Comparison of ENCODE assay signal across 13 cellular contexts in genomic region chr3:143123353-143123974, GRCh38. TPM values are rescaled to one million over a fixed set of nuclear protein-coding genes. Genes with fewer than 3 reads are reported as not detected.
DNase-seq lines count a peak whose midpoint lies in the region; ATAC-seq and TF ChIP-seq lines count a peak whose summit lies in the region.
"Had no signal": no experiment of that assay in that cellular context is flagged by ENCODE, and none has a peak within 500 bp of the region (broad histone marks: within the 10 kb centered on the region; RNA-seq: fewer than 3 reads in every experiment).

No MANE protein-coding gene starts in this region.

- H3K9me3 ChIP-seq in IMR-90 (ENCODE audit: control insufficient read depth, insufficient read depth, low read length) (no peaks in the 10 kb centered on the region), ascending aorta (no peaks in the 10 kb centered on the region), SJCRH30 (replicated peaks) (no peaks in the 10 kb centered on the region)
- H3K9me3 ChIP-seq: prostate gland had no signal

- dilution Hi-C loops in IMR-90 (cut with HindIII; ENCODE audit: low sequenced_read_pairs, unreplicated experiment): no loop called here

- POLR2A ChIA-PET in IMR-90 (lab: Charles Lee; ENCODE audit: unreplicated experiment): no interaction called here

- no peak for DNase-seq in activated T-cell treated with anti-CD3 and anti-CD28 coated beads, Interleukin-2, amount 50 U/mL, for 4 hours
- DNase-seq in activated T-cell treated with anti-CD3 and anti-CD28 coated beads for 4 hours (no peak), IMR-90 (no peak), ascending aorta (ENCODE audit: low spot score in 2 of 2) (no peak), coronary artery (ENCODE audit: low spot score) (no peak), SJCRH30 (no peak)
- DNase-seq in stimulated activated naive B cell treated with anti-CD40 and anti-IgM and Interleukin-4, amounts not matched to agents 10 μg/mL and 1 μg/mL and 100 μg/mL, for 72 hours: no peak
- DNase-seq: activated CD4-positive, alpha-beta T cell treated with anti-CD3 and anti-CD28 coated beads, Interleukin-2, amount 10 ng/mL, durations not matched to agents 7 days and 5 days; aorta; kidney; NCI-H146 had no signal

- no peaks in the 10 kb centered on the region for H3K9me3 Mint-ChIP-seq in activated T-cell treated with anti-CD3 and anti-CD28 coated beads, Interleukin-2, amount 50 U/mL, for 4 hours
- H3K9me3 Mint-ChIP-seq in brain: peaks cover 0 to 3% (median 0%) of the 10 kb centered on the region in 5 experiments
- H3K9me3 Mint-ChIP-seq in stimulated activated naive B cell treated with anti-CD40 and anti-IgM and Interleukin-4, amounts not matched to agents 10 μg/mL and 1 μg/mL and 100 μg/mL, for 72 hours: no peaks in the 10 kb centered on the region
- H3K9me3 Mint-ChIP-seq: activated CD4-positive, alpha-beta T cell treated with anti-CD3 and anti-CD28 coated beads, Interleukin-2, amount 10 ng/mL, durations not matched to agents 7 days and 5 days had no signal

- H4K5ac ChIP-seq in IMR-90 (ENCODE audit: low read depth, low read length): no peak overlapping the region

- no peak for TF ChIP-seq CTCF in IMR-90 (conservative IDR thresholded peaks at IDR 0.05; ENCODE audit: low read depth, low read length)
- TF ChIP-seq CTCF in brain (conservative IDR thresholded peaks at IDR 0.05): no peak
- TF ChIP-seq CTCF in ascending aorta (IDR thresholded peaks at IDR 0.05): no peak
- no peak for TF ChIP-seq CTCF in coronary artery (IDR thresholded peaks at IDR 0.05)

- no peak overlapping the region for H3K4ac ChIP-seq in IMR-90 (ENCODE audit: low read depth, low read length)

- H2AK9ac ChIP-seq in IMR-90 (replicated peaks; ENCODE audit: low read depth, low read length, poor library complexity): no peak overlapping the region

- no peaks in the 10 kb centered on the region; the same call in 1 of the 2 replicates for H3K9me1 ChIP-seq in IMR-90 (ENCODE audit: insufficient read depth, low read length)

- no peak for TF ChIP-seq RAD21 in IMR-90 (IDR thresholded peaks at IDR 0.05; ENCODE audit: low read length)

- peak overlapping the region; percentile 57 for H3K4me3 Mint-ChIP-seq in activated T-cell treated with anti-CD3 and anti-CD28 coated beads, Interleukin-2, amount 50 U/mL, for 4 hours
- peak overlapping the region; percentile 59 to 76 (median 62) for H3K4me3 Mint-ChIP-seq in brain
- H3K4me3 Mint-ChIP-seq in stimulated activated naive B cell treated with anti-CD40 and anti-IgM and Interleukin-4, amounts not matched to agents 10 μg/mL and 1 μg/mL and 100 μg/mL, for 72 hours: peak overlapping the region; percentile 70 to 99
- H3K4me3 Mint-ChIP-seq: activated CD4-positive, alpha-beta T cell treated with anti-CD3 and anti-CD28 coated beads, Interleukin-2, amount 10 ng/mL, durations not matched to agents 7 days and 5 days had no signal

- H3K27me3 Mint-ChIP-seq in activated T-cell treated with anti-CD3 and anti-CD28 coated beads, Interleukin-2, amount 50 U/mL, for 4 hours (ENCODE audit: low read depth): no peaks in the 10 kb centered on the region
- H3K27me3 Mint-ChIP-seq in brain: peaks cover 39% of the 10 kb centered on the region
- H3K27me3 Mint-ChIP-seq in stimulated activated naive B cell treated with anti-CD40 and anti-IgM and Interleukin-4, amounts not matched to agents 10 μg/mL and 1 μg/mL and 100 μg/mL, for 72 hours: no peaks in the 10 kb centered on the region

- H3K18ac ChIP-seq in IMR-90 (ENCODE audit: low read depth, low read length): no peak overlapping the region

- BruUV-seq in IMR-90 (replicated peaks; lab: Mats Ljungman, UMichigan): no TSS peak

- no peak overlapping the region for H2BK5ac ChIP-seq in IMR-90 (ENCODE audit: low read depth, low read length, poor library complexity, severe bottlenecking)

- H3K4me3 ChIP-seq in IMR-90 (ENCODE audit: insufficient read depth, low read depth, low read length) (no peak overlapping the region), ascending aorta (no peak overlapping the region), coronary artery (no peak overlapping the region), SJCRH30 (no peak overlapping the region)
- H3K4me3 ChIP-seq: prostate gland had no signal

- ATAC-seq in activated T-cell treated with anti-CD3 and anti-CD28 coated beads, Interleukin-2, amount 50 U/mL, for 4 hours: no peak
- ATAC-seq in IMR-90 (ENCODE audit: low read depth): no peak
- ATAC-seq in stimulated activated naive B cell treated with anti-CD40 and anti-IgM and Interleukin-4, amounts not matched to agents 10 μg/mL and 1 μg/mL and 100 μg/mL, for 72 hours (replicated peaks): peak; percentile 38 to 39

- H3K23ac ChIP-seq in IMR-90 (ENCODE audit: low read depth, low read length): 0 out of 2 replicates have a peak overlapping the region, but pooled peaks have one; percentile 24

- no peak overlapping the region for H2BK20ac ChIP-seq in IMR-90 (ENCODE audit: low read depth, low read length)

- peak overlapping the region in 2 of 5 experiments; percentile 1 to 54 for H3K27ac Mint-ChIP-seq in brain
- peak overlapping the region; percentile 88 for H3K27ac Mint-ChIP-seq in stimulated activated naive B cell treated with anti-CD40 and anti-IgM and Interleukin-4, amounts not matched to agents 10 μg/mL and 1 μg/mL and 100 μg/mL, for 72 hours
- H3K27ac Mint-ChIP-seq: activated CD4-positive, alpha-beta T cell treated with anti-CD3 and anti-CD28 coated beads, Interleukin-2, amount 10 ng/mL, durations not matched to agents 7 days and 5 days had no signal

- no peaks in the 10 kb centered on the region for H4K20me1 ChIP-seq in IMR-90 (ENCODE audit: insufficient read depth, low read length)

- peaks cover 6% of the 10 kb centered on the region; the same call in 1 of the 2 replicates for H3K27me3 ChIP-seq in IMR-90 (ENCODE audit: control insufficient read depth, insufficient read depth, low read length)
- no peaks in the 10 kb centered on the region for H3K27me3 ChIP-seq in ascending aorta
- H3K27me3 ChIP-seq in SJCRH30: 0 out of 2 replicates have a peak, but pooled peaks cover 3% of the 10 kb centered on the region

- H3K27ac ChIP-seq in IMR-90 (ENCODE audit: insufficient read depth, low read length): no peak overlapping the region
- no peak overlapping the region for H3K27ac ChIP-seq in ascending aorta
- H3K27ac ChIP-seq in coronary artery: no peak overlapping the region
- no peak overlapping the region for H3K27ac ChIP-seq in SJCRH30
- H3K27ac ChIP-seq: prostate gland had no signal

- H2AFZ ChIP-seq in IMR-90 (replicated peaks; ENCODE audit: low read length, poor library complexity): no peak overlapping the region

- no peak overlapping the region for H4K8ac ChIP-seq in IMR-90 (ENCODE audit: low read depth in 2 of 2, low read length in 2 of 2)

- 68% methylated on average over 3 of the region's 7 CpGs; no CpG with 5 or more reads in 1 of the 2 experiments for WGBS in IMR-90 (ENCODE audit: extremely low coverage in 2 of 2, insufficient read length in 1 of 2), 2 experiments

- CTCF ChIA-PET in IMR-90 (lab: Yijun Ruan, JAX): interaction anchor here (1.1 kb wide), 1 partner anchor 551 kb away, joined by 3 read pairs; no protein-coding TSS in a partner anchor

- no peaks in the 10 kb centered on the region for H3K36me3 Mint-ChIP-seq in activated T-cell treated with anti-CD3 and anti-CD28 coated beads, Interleukin-2, amount 50 U/mL, for 4 hours (ENCODE audit: insufficient read depth)
- H3K36me3 Mint-ChIP-seq in brain: no peaks in the 10 kb centered on the region
- peaks cover 28 to 29% of the 10 kb centered on the region in 2 donors for H3K36me3 Mint-ChIP-seq in stimulated activated naive B cell treated with anti-CD40 and anti-IgM and Interleukin-4, amounts not matched to agents 10 μg/mL and 1 μg/mL and 100 μg/mL, for 72 hours

- no peak overlapping the region for H2AK5ac ChIP-seq in IMR-90 (ENCODE audit: low read depth, low read length)

- no peak overlapping the region for H3K56ac ChIP-seq in IMR-90 (ENCODE audit: extremely low read depth, insufficient read depth, low read length)

- no peak overlapping the region for H2BK15ac ChIP-seq in IMR-90 (ENCODE audit: low read depth, low read length)

- H3K36me3 ChIP-seq in IMR-90 (ENCODE audit: control insufficient read depth, insufficient read depth, low read length) (no peaks in the 10 kb centered on the region), ascending aorta (no peaks in the 10 kb centered on the region), SJCRH30 (no peaks in the 10 kb centered on the region)
- H3K36me3 ChIP-seq: prostate gland had no signal

- H3K14ac ChIP-seq in IMR-90 (replicated peaks; ENCODE audit: low read depth, low read length): no peak overlapping the region

- H3K4me1 ChIP-seq in IMR-90 (ENCODE audit: control insufficient read depth, insufficient read depth, low read length): peaks cover 6% of the 10 kb centered on the region
- peaks cover 5 to 6% of the 10 kb centered on the region in 2 donors for H3K4me1 ChIP-seq in ascending aorta
- no peaks in the 10 kb centered on the region; the same call in 1 of the 2 replicates for H3K4me1 ChIP-seq in SJCRH30
- H3K4me1 ChIP-seq: prostate gland had no signal

- TF ChIP-seq POLR2A in IMR-90 (IDR thresholded peaks at IDR 0.05; ENCODE audit: low read depth, low read length): no peak

- in situ Hi-C loops in IMR-90 (cut with MboI; ENCODE audit: low sequenced_read_pairs): loop anchor here (10.0 kb wide), 1 partner anchor 181 kb away; no protein-coding TSS in a partner anchor

- intact Hi-C loops in IMR-90 (cut with micrococcal nuclease) (no loop called here), ascending aorta (cut with DNase I) (no loop called here)

- no peak overlapping the region for H3K9ac ChIP-seq in IMR-90 (ENCODE audit: low read depth, low read length)

- H2BK120ac ChIP-seq in IMR-90 (ENCODE audit: low read depth, low read length): no peak overlapping the region

- H3K4me1 Mint-ChIP-seq in activated T-cell treated with anti-CD3 and anti-CD28 coated beads, Interleukin-2, amount 50 U/mL, for 4 hours (ENCODE audit: low read depth): peaks cover 46% of the 10 kb centered on the region
- peaks cover 51% of the 10 kb centered on the region for H3K4me1 Mint-ChIP-seq in brain
- H3K4me1 Mint-ChIP-seq in stimulated activated naive B cell treated with anti-CD40 and anti-IgM and Interleukin-4, amounts not matched to agents 10 μg/mL and 1 μg/mL and 100 μg/mL, for 72 hours: peaks cover 36 to 68% of the 10 kb centered on the region in 2 donors

- H4K91ac ChIP-seq in IMR-90 (ENCODE audit: insufficient read depth, low read depth, low read length): no peak overlapping the region

- no peak overlapping the region for H3K4me2 ChIP-seq in IMR-90 (ENCODE audit: low read depth, low read length)

- H3K79me1 ChIP-seq in IMR-90 (ENCODE audit: low read depth in 1 of 2, low read length in 2 of 2): no peaks in the 10 kb centered on the region; a peak in 1 of 4 replicates

TF ChIP-seq in IMR-90, 13 proteins besides CTCF, POLR2A, EP300 and RAD21:
- no peak for TF ChIP-seq BHLHE40 (IDR thresholded peaks at IDR 0.05; ENCODE audit: low read depth, low read length)

RNA-seq across cellular contexts. Expression of gene CHST2, which starts 3.9 kb away (rescaled TPM):
- 1 to 10 TPM; 4.8 to 5.0 (median 4.9) TPM for total RNA-seq in activated T-cell treated with anti-CD3 and anti-CD28 coated beads, Interleukin-2, amount 50 U/mL, for 4 hours
- total RNA-seq in IMR-90 (2012; rRNA removed) (0.90 and 1.1 TPM in 2 replicates), ascending aorta (16.6 TPM)
- polyA plus RNA-seq in IMR-90 (2012; rRNA removed) (1.4 TPM in 2 replicates), brain (ENCODE audit: insufficient read depth, low read depth, low replicate concordance) (5.2 TPM)
- 1.1 and 2.2 TPM in 2 replicates for polyA plus RNA-seq in IMR-90 (2012; cell fraction: cytosol; rRNA removed)
- polyA plus RNA-seq in IMR-90 (2012; cell fraction: nucleus; rRNA removed; ENCODE audit: low replicate concordance): 0.45 and 1.1 TPM in 2 replicates
- total RNA-seq in SJCRH30 (2014; rRNA removed; shearing (Covaris generic)): 2.3 and 2.6 TPM in 2 replicates

Comparison
In these comparisons a context has a peak if more than half of its experiments do, and no peak if none do; other contexts are left out.
1. ATAC-seq: peak in stimulated activated naive B cell treated with anti-CD40 and anti-IgM and Interleukin-4, amounts not matched to agents 10 μg/mL and 1 μg/mL and 100 μg/mL, for 72 hours (2 of 2); none in activated T-cell treated with anti-CD3 and anti-CD28 coated beads, Interleukin-2, amount 50 U/mL, for 4 hours (0 of 2) and IMR-90 (single experiment).
2. Peak in every context shown above with its lines, with median percentiles within 50 percentile points of each other: H3K4me3 Mint-ChIP-seq.